Comparison of ENCODE assay signal across 9 cellular contexts in the genomic region with DNA sequence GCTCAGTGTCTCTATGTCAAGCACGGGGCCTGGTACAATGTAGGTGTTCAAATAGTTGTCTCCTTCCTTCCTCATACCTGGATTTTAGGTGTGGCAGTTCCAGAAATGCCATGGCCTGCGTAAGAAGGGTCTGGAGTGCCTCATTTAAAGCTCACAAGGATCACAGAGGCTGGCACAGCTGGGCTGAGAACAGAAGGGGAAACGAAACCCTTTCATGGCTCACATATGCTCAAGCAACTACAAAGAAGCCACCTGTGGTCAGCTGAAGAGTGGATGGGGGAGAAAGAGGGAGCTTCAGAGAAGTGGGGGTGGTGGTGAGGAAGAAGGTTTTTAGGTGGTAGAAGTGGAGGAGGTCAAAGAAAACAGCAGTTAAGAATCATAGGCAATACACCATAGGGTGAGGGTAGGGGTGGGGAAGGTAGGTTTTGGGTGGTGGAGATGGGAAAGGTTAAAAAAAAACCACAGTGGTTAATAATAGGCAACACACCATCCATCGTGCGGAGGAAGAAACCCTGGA. TPM values are rescaled to one million over a fixed set of nuclear protein-coding genes. Genes with fewer than 3 reads are reported as not detected.
A peak's percentile ranks its signal among the peaks of the same experiment; 100 is the strongest.
DNase-seq lines count a peak whose midpoint lies in the region; ATAC-seq, FAIRE-seq and TF ChIP-seq lines count a peak whose summit lies in the region.
"Had no signal": no experiment of that assay in that cellular context is flagged by ENCODE, and none has a peak within 500 bp of the region (broad histone marks: within the 10 kb centered on the region; RNA-seq: fewer than 3 reads in every experiment).

No MANE protein-coding gene starts in this region.

- no peaks in the 10 kb centered on the region for H3K27me3 Mint-ChIP-seq in CD4-positive, CD25-positive, alpha-beta regulatory T cell
- H3K27me3 Mint-ChIP-seq in T-helper 2 cell treated with Interferon-gamma antibody and Interleukin-4, amounts not matched to agents 5 μg/mL and 100 μg/mL, for 36 hours (ENCODE audit: low read depth), result no peaks in the 10 kb centered on the region

- no peak overlapping the region for H3K4me3 ChIP-seq in CD4-positive, CD25-positive, alpha-beta regulatory T cell (ENCODE audit: low read depth, low read length)
- H3K4me3 ChIP-seq in foreskin fibroblast (ENCODE audit: low read depth in 1 of 2, low read length in 2 of 2), result no peak overlapping the region
- no peak overlapping the region for H3K4me3 ChIP-seq in mesendoderm (ENCODE audit: low read length)

- H2BK120ac ChIP-seq in mesendoderm (ENCODE audit: low read depth, low read length), result no peak overlapping the region

- H3K27ac Mint-ChIP-seq in CD4-positive, CD25-positive, alpha-beta regulatory T cell, result peak overlapping the region in 2 of 3 donors; percentile 31 to 43
- peak overlapping the region; percentile 77 for H3K27ac Mint-ChIP-seq in T-helper 2 cell treated with Interferon-gamma antibody and Interleukin-4, amounts not matched to agents 5 μg/mL and 100 μg/mL, for 36 hours

- no peak overlapping the region for H2BK5ac ChIP-seq in mesendoderm (ENCODE audit: low read length)

- H3K36me3 ChIP-seq in CD4-positive, CD25-positive, alpha-beta regulatory T cell (ENCODE audit: control insufficient read depth, insufficient read depth, low read length), result no peaks in the 10 kb centered on the region
- H3K36me3 ChIP-seq in mesendoderm (ENCODE audit: control insufficient read depth, insufficient read depth, low read length), result no peaks in the 10 kb centered on the region

- H3K9ac ChIP-seq in mesendoderm (ENCODE audit: low read length), result no peak overlapping the region

- H3K27ac ChIP-seq in CD4-positive, CD25-positive, alpha-beta regulatory T cell (ENCODE audit: insufficient read depth, low read length, poor library complexity, severe bottlenecking), result no peak overlapping the region
- H3K27ac ChIP-seq in mesendoderm (ENCODE audit: low read depth, low read length), result no peak overlapping the region

- no peak overlapping the region for H4K8ac ChIP-seq in mesendoderm (ENCODE audit: low read depth, low read length)

- no peak overlapping the region for H3K23ac ChIP-seq in mesendoderm (ENCODE audit: low read length)

- no peak overlapping the region for H3K4me3 Mint-ChIP-seq in CD4-positive, CD25-positive, alpha-beta regulatory T cell
- peak overlapping the region; percentile 49 for H3K4me3 Mint-ChIP-seq in T-helper 2 cell treated with Interferon-gamma antibody and Interleukin-4, amounts not matched to agents 5 μg/mL and 100 μg/mL, for 36 hours

- H4K5ac ChIP-seq in mesendoderm (ENCODE audit: low read length), result no peak overlapping the region

- H3K9me3 Mint-ChIP-seq in CD4-positive, CD25-positive, alpha-beta regulatory T cell, result no peaks in the 10 kb centered on the region
- peaks cover 3% of the 10 kb centered on the region for H3K9me3 Mint-ChIP-seq in T-helper 2 cell treated with Interferon-gamma antibody and Interleukin-4, amounts not matched to agents 5 μg/mL and 100 μg/mL, for 36 hours

- H3K18ac ChIP-seq in mesendoderm (ENCODE audit: low read length), result no peak overlapping the region

- no peak overlapping the region for H3K4me2 ChIP-seq in mesendoderm (ENCODE audit: low read length)

- H3K79me1 ChIP-seq in mesendoderm (ENCODE audit: low read length), result no peaks in the 10 kb centered on the region

- DNase-seq in CD4-positive, CD25-positive, alpha-beta regulatory T cell, result peak in 1 of 3 donors; percentile 57
- no peak for DNase-seq in T-helper 2 cell treated with Interferon-gamma antibody and Interleukin-4, amounts not matched to agents 5 μg/mL and 100 μg/mL, for 36 hours (ENCODE audit: low spot score)
- no peak for DNase-seq in foreskin fibroblast
- DNase-seq in mesendoderm, result no peak
- DNase-seq in HTR-8/SVneo (ENCODE audit: insufficient read length, low spot score), result no peak
- no peak for DNase-seq in SW480 (ENCODE audit: low spot score)

- peaks cover 0 to 18% (median 12%) of the 10 kb centered on the region in 4 donors for H3K4me1 Mint-ChIP-seq in CD4-positive, CD25-positive, alpha-beta regulatory T cell
- H3K4me1 Mint-ChIP-seq in T-helper 2 cell treated with Interferon-gamma antibody and Interleukin-4, amounts not matched to agents 5 μg/mL and 100 μg/mL, for 36 hours (ENCODE audit: low read depth), result peaks cover 40% of the 10 kb centered on the region

- WGBS in mesendoderm (ENCODE audit: extremely low coverage, insufficient coverage, low lambda C conversion rate), result no CpG with 5 or more reads among the region's 5 CpGs

- FAIRE-seq in HTR-8/SVneo (lab: Jason Lieb, UNC), result no peak
- FAIRE-seq: G401.6 had no signal

- no peak for TF ChIP-seq CTCF in foreskin fibroblast (IDR thresholded peaks at IDR 0.05; ENCODE audit: low read depth, low read length)

- H3K36me3 Mint-ChIP-seq in CD4-positive, CD25-positive, alpha-beta regulatory T cell, result no peaks in the 10 kb centered on the region
- H3K36me3 Mint-ChIP-seq in T-helper 2 cell treated with Interferon-gamma antibody and Interleukin-4, amounts not matched to agents 5 μg/mL and 100 μg/mL, for 36 hours (ENCODE audit: low read depth), result peaks cover 3% of the 10 kb centered on the region

- H3K4ac ChIP-seq in mesendoderm (ENCODE audit: low read depth, low read length), result no peak overlapping the region

- no peaks in the 10 kb centered on the region for H3K4me1 ChIP-seq in CD4-positive, CD25-positive, alpha-beta regulatory T cell (ENCODE audit: control insufficient read depth, insufficient read depth, low read length, poor library complexity, severe bottlenecking)
- peaks cover 6% of the 10 kb centered on the region for H3K4me1 ChIP-seq in mesendoderm (ENCODE audit: control insufficient read depth, low read depth, low read length)

- no peak overlapping the region for H3K56ac ChIP-seq in mesendoderm (ENCODE audit: low read length)

- peak; percentile 52 to 58 for ATAC-seq in CD4-positive, CD25-positive, alpha-beta regulatory T cell (ENCODE audit: low read depth in 2 of 2)
- ATAC-seq in GM19372 (IDR thresholded peaks at IDR 0.05; ENCODE audit: low read depth, unreplicated experiment) (peak; percentile 92), HG03159 (IDR thresholded peaks at IDR 0.05; ENCODE audit: unreplicated experiment) (peak; percentile 93)

- no peaks in the 10 kb centered on the region for H3K79me2 ChIP-seq in mesendoderm (ENCODE audit: control insufficient read depth, insufficient read depth, low read length)

- H3K27me3 ChIP-seq in CD4-positive, CD25-positive, alpha-beta regulatory T cell (ENCODE audit: control insufficient read depth, insufficient read depth, low read length), result no peaks in the 10 kb centered on the region
- no peaks in the 10 kb centered on the region for H3K27me3 ChIP-seq in mesendoderm (ENCODE audit: insufficient read depth, low read length, poor library complexity)

- no peaks in the 10 kb centered on the region for H3K9me3 ChIP-seq in CD4-positive, CD25-positive, alpha-beta regulatory T cell (ENCODE audit: control insufficient read depth in 2 of 2, low read length in 2 of 2)

- H2BK15ac ChIP-seq in mesendoderm (replicated peaks; ENCODE audit: low read depth), result no peak overlapping the region

- H2AK5ac ChIP-seq in mesendoderm (ENCODE audit: low read length), result no peak overlapping the region

RNA-seq across cellular contexts. Expression of gene TOP1, which starts 17.0 kb away (rescaled TPM):
- 50.0 TPM for total RNA-seq in CD4-positive, CD25-positive, alpha-beta regulatory T cell
- 10 to 100 TPM in 1 of 4 donors, 1 to 10 TPM in 3; 9.2 to 11.4 (median 9.6) TPM for polyA plus RNA-seq in CD4-positive, CD25-positive, alpha-beta regulatory T cell
- polyA plus RNA-seq in mesendoderm (2013, experiment 1 of 2), result 172 TPM
- 171 TPM for polyA plus RNA-seq in mesendoderm (2013, experiment 2 of 2)
